17 cellular contexts compared by ENCODE assay signal in the genomic region with DNA sequence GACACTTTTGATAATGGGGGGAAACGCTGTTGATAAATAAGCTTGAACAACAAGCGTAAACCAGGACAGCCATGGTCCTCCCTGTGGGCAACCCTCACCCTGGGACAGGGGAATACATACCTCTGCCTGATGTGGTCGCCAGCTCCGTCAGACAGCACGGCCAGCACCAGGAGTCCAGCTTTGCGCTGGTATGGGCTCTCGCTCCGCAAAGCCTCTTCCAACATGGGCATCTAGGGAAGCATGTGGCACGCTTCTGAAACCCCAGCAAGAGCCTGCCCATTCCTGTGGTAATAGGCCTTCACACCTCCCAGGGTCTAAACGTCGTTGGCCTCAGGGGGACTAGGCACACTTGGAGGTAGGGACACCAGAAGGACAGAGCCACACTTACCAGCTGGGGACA. TPM values are rescaled to one million over a fixed set of nuclear protein-coding genes. Genes with fewer than 3 reads are reported as not detected.
A peak's percentile ranks its signal among the peaks of the same experiment; 100 is the strongest.
DNase-seq lines count a peak whose midpoint lies in the region; ATAC-seq and TF ChIP-seq lines count a peak whose summit lies in the region.
"Had no signal": no experiment of that assay in that cellular context is flagged by ENCODE, and none has a peak within 500 bp of the region (broad histone marks: within the 10 kb centered on the region; RNA-seq: fewer than 3 reads in every experiment).

No MANE protein-coding gene starts in this region.

- no peak overlapping the region for H4K8ac ChIP-seq in IMR-90 (ENCODE audit: low read depth in 2 of 2, low read length in 2 of 2)

- no peak for DNase-seq in activated naive CD8-positive, alpha-beta T cell treated with anti-CD3 and anti-CD28 coated beads for 36 hours
- no peak for DNase-seq in activated naive CD8-positive, alpha-beta T cell treated with anti-CD3 and anti-CD28 coated beads, Interleukin-2, amount 50 U/mL, for 24 hours
- DNase-seq in IMR-90 (no peak), upper lobe of right lung (no peak)
- DNase-seq in stimulated activated effector memory CD8-positive, alpha-beta T cell treated with anti-CD3 and anti-CD28 coated beads, Interleukin-12 subunit alpha, Interleukin-12 subunit beta, amount 100 ng/mL, for 72 hours (ENCODE audit: low spot score in 2 of 2) = no peak
- DNase-seq: ACHN; Calu3; CD4-positive, CD25-positive, alpha-beta regulatory T cell; DMS 273 treated with DMSO at 0.1 percent for 48 hours; HCEC 1CT; HFFc6 had no signal

- H3K14ac ChIP-seq in IMR-90 (replicated peaks; ENCODE audit: low read depth, low read length) = no peak overlapping the region

- H3K27me3 Mint-ChIP-seq in activated naive CD8-positive, alpha-beta T cell treated with anti-CD3 and anti-CD28 coated beads for 36 hours = no peaks in the 10 kb centered on the region
- no peaks in the 10 kb centered on the region for H3K27me3 Mint-ChIP-seq in activated naive CD8-positive, alpha-beta T cell treated with anti-CD3 and anti-CD28 coated beads, Interleukin-2, amount 50 U/mL, for 24 hours
- no peaks in the 10 kb centered on the region for H3K27me3 Mint-ChIP-seq in nephron (ENCODE audit: low read depth)

- peak overlapping the region; percentile 59 for H2AK9ac ChIP-seq in IMR-90 (replicated peaks; ENCODE audit: low read depth, low read length, poor library complexity)

- 40% methylated on average over 1 of the region's 11 CpGs; no CpG with 5 or more reads in 1 of the 2 experiments for WGBS in IMR-90 (ENCODE audit: extremely low coverage in 2 of 2, insufficient read length in 1 of 2), 2 experiments

- no peak overlapping the region for H3K4me3 Mint-ChIP-seq in activated naive CD8-positive, alpha-beta T cell treated with anti-CD3 and anti-CD28 coated beads for 36 hours
- H3K4me3 Mint-ChIP-seq in activated naive CD8-positive, alpha-beta T cell treated with anti-CD3 and anti-CD28 coated beads, Interleukin-2, amount 50 U/mL, for 24 hours = no peak overlapping the region
- H3K4me3 Mint-ChIP-seq in nephron = peak overlapping the region in 2 of 3 experiments; percentile 47 to 55
- no peak overlapping the region for H3K4me3 Mint-ChIP-seq in stimulated activated effector memory CD8-positive, alpha-beta T cell treated with anti-CD3 and anti-CD28 coated beads, Interleukin-12 subunit alpha, Interleukin-12 subunit beta, amount 100 ng/mL, for 72 hours
- H3K4me3 Mint-ChIP-seq: HFFc6 had no signal

- peaks cover 20% of the 10 kb centered on the region for H3K36me3 Mint-ChIP-seq in activated naive CD8-positive, alpha-beta T cell treated with anti-CD3 and anti-CD28 coated beads for 36 hours
- H3K36me3 Mint-ChIP-seq in activated naive CD8-positive, alpha-beta T cell treated with anti-CD3 and anti-CD28 coated beads, Interleukin-2, amount 50 U/mL, for 24 hours (ENCODE audit: low read depth) = peaks cover 43% of the 10 kb centered on the region
- peaks cover 29% of the 10 kb centered on the region for H3K36me3 Mint-ChIP-seq in nephron (ENCODE audit: low read depth)
- H3K36me3 Mint-ChIP-seq in stimulated activated effector memory CD8-positive, alpha-beta T cell treated with anti-CD3 and anti-CD28 coated beads, Interleukin-12 subunit alpha, Interleukin-12 subunit beta, amount 100 ng/mL, for 72 hours = peaks cover 79% of the 10 kb centered on the region

- H4K91ac ChIP-seq in IMR-90 (ENCODE audit: insufficient read depth, low read depth, low read length) = no peak overlapping the region

- no peak for ATAC-seq in activated naive CD8-positive, alpha-beta T cell treated with anti-CD3 and anti-CD28 coated beads, Interleukin-2, amount 50 U/mL, for 24 hours
- ATAC-seq in IMR-90 (ENCODE audit: low read depth) = no peak
- no peak for ATAC-seq in stimulated activated effector memory CD8-positive, alpha-beta T cell treated with anti-CD3 and anti-CD28 coated beads, Interleukin-12 subunit alpha, Interleukin-12 subunit beta, amount 100 ng/mL, for 72 hours
- ATAC-seq in upper lobe of right lung = no peak
- no peak for ATAC-seq in HG03139 (IDR thresholded peaks at IDR 0.05; ENCODE audit: unreplicated experiment)

- dilution Hi-C loops in IMR-90 (cut with HindIII; ENCODE audit: low sequenced_read_pairs, unreplicated experiment) = no loop called here

- no peak overlapping the region for H3K27ac ChIP-seq in IMR-90 (ENCODE audit: insufficient read depth, low read length)
- H3K27ac ChIP-seq in upper lobe of right lung = no peak overlapping the region
- H3K27ac ChIP-seq: BLaER1 treated with 17β-estradiol and CSF1 and Interleukin-3, amounts not matched to agents 10 nM and 100 nM had no signal

- no TSS peak for BruUV-seq in IMR-90 (replicated peaks; lab: Mats Ljungman, UMichigan)

- H3K4me2 ChIP-seq in IMR-90 (ENCODE audit: low read depth, low read length) = no peak overlapping the region
- H3K4me2 ChIP-seq: BLaER1 treated with 17β-estradiol and CSF1 and Interleukin-3, amounts not matched to agents 10 nM and 100 nM had no signal

- no peak overlapping the region for H3K56ac ChIP-seq in IMR-90 (ENCODE audit: extremely low read depth, insufficient read depth, low read length)

- no peak for TF ChIP-seq CTCF in IMR-90 (conservative IDR thresholded peaks at IDR 0.05; ENCODE audit: low read depth, low read length)
- TF ChIP-seq CTCF in nephron (IDR thresholded peaks at IDR 0.05; ENCODE audit: unreplicated experiment in 3 of 3) = no peak
- no peak for TF ChIP-seq CTCF in upper lobe of right lung (IDR thresholded peaks at IDR 0.05)

- H2AFZ ChIP-seq in IMR-90 (replicated peaks; ENCODE audit: low read length, poor library complexity) = no peak overlapping the region

- H3K4ac ChIP-seq in IMR-90 (ENCODE audit: low read depth, low read length) = no peak overlapping the region

- no peak overlapping the region for H2BK5ac ChIP-seq in IMR-90 (ENCODE audit: low read depth, low read length, poor library complexity, severe bottlenecking)

- no peak overlapping the region for H3K23ac ChIP-seq in IMR-90 (ENCODE audit: low read depth, low read length)

- no peak overlapping the region for H3K9ac ChIP-seq in IMR-90 (ENCODE audit: low read depth, low read length)

- no peaks in the 10 kb centered on the region for H4K20me1 ChIP-seq in IMR-90 (ENCODE audit: insufficient read depth, low read length)

- peaks cover 61% of the 10 kb centered on the region for H3K36me3 ChIP-seq in IMR-90 (ENCODE audit: control insufficient read depth, insufficient read depth, low read length)
- H3K36me3 ChIP-seq in upper lobe of right lung = peaks cover 59% of the 10 kb centered on the region

- no peak overlapping the region for H4K5ac ChIP-seq in IMR-90 (ENCODE audit: low read depth, low read length)

- H2AK5ac ChIP-seq in IMR-90 (ENCODE audit: low read depth, low read length) = no peak overlapping the region

- H3K4me1 Mint-ChIP-seq in activated naive CD8-positive, alpha-beta T cell treated with anti-CD3 and anti-CD28 coated beads for 36 hours = peaks cover 25% of the 10 kb centered on the region
- H3K4me1 Mint-ChIP-seq in activated naive CD8-positive, alpha-beta T cell treated with anti-CD3 and anti-CD28 coated beads, Interleukin-2, amount 50 U/mL, for 24 hours = peaks cover 16% of the 10 kb centered on the region
- H3K4me1 Mint-ChIP-seq in nephron = peaks cover 29% of the 10 kb centered on the region
- peaks cover 42% of the 10 kb centered on the region for H3K4me1 Mint-ChIP-seq in stimulated activated effector memory CD8-positive, alpha-beta T cell treated with anti-CD3 and anti-CD28 coated beads, Interleukin-12 subunit alpha, Interleukin-12 subunit beta, amount 100 ng/mL, for 72 hours

- TF ChIP-seq RAD21 in IMR-90 (IDR thresholded peaks at IDR 0.05; ENCODE audit: low read length) = no peak

- H2BK120ac ChIP-seq in IMR-90 (ENCODE audit: low read depth, low read length) = no peak overlapping the region

- CTCF ChIA-PET in IMR-90 (lab: Yijun Ruan, JAX) = no interaction called here

- in situ Hi-C loops in IMR-90 (cut with MboI; ENCODE audit: low sequenced_read_pairs) = no loop called here

- H3K9me1 ChIP-seq in IMR-90 (ENCODE audit: insufficient read depth, low read length) = peaks cover 18% of the 10 kb centered on the region

- H2BK20ac ChIP-seq in IMR-90 (ENCODE audit: low read depth, low read length) = no peak overlapping the region

- no peak overlapping the region for H3K18ac ChIP-seq in IMR-90 (ENCODE audit: low read depth, low read length)

- TF ChIP-seq POLR2A in IMR-90 (IDR thresholded peaks at IDR 0.05; ENCODE audit: low read depth, low read length) = no peak

- POLR2A ChIA-PET in IMR-90 (lab: Charles Lee; ENCODE audit: unreplicated experiment) = interaction anchor here (1.0 kb wide), 1 partner anchor 10 kb away, joined by 3 read pairs; a partner anchor contains a TSS

- H3K9me3 Mint-ChIP-seq in activated naive CD8-positive, alpha-beta T cell treated with anti-CD3 and anti-CD28 coated beads for 36 hours = no peaks in the 10 kb centered on the region
- no peaks in the 10 kb centered on the region for H3K9me3 Mint-ChIP-seq in activated naive CD8-positive, alpha-beta T cell treated with anti-CD3 and anti-CD28 coated beads, Interleukin-2, amount 50 U/mL, for 24 hours
- no peaks in the 10 kb centered on the region for H3K9me3 Mint-ChIP-seq in nephron
- no peaks in the 10 kb centered on the region for H3K9me3 Mint-ChIP-seq in stimulated activated effector memory CD8-positive, alpha-beta T cell treated with anti-CD3 and anti-CD28 coated beads, Interleukin-12 subunit alpha, Interleukin-12 subunit beta, amount 100 ng/mL, for 72 hours
- H3K9me3 Mint-ChIP-seq: CD4-positive, CD25-positive, alpha-beta regulatory T cell; HFFc6 had no signal

- peak overlapping the region; percentile 50 for H3K27ac Mint-ChIP-seq in activated naive CD8-positive, alpha-beta T cell treated with anti-CD3 and anti-CD28 coated beads for 36 hours
- no peak overlapping the region for H3K27ac Mint-ChIP-seq in activated naive CD8-positive, alpha-beta T cell treated with anti-CD3 and anti-CD28 coated beads, Interleukin-2, amount 50 U/mL, for 24 hours
- H3K27ac Mint-ChIP-seq in nephron = no peak overlapping the region
- peak overlapping the region; percentile 64 for H3K27ac Mint-ChIP-seq in stimulated activated effector memory CD8-positive, alpha-beta T cell treated with anti-CD3 and anti-CD28 coated beads, Interleukin-12 subunit alpha, Interleukin-12 subunit beta, amount 100 ng/mL, for 72 hours
- H3K27ac Mint-ChIP-seq: HFFc6 had no signal

- H3K4me1 ChIP-seq in IMR-90 (ENCODE audit: control insufficient read depth, insufficient read depth, low read length) = peaks cover 4% of the 10 kb centered on the region
- peaks cover 17% of the 10 kb centered on the region for H3K4me1 ChIP-seq in upper lobe of right lung

- no peaks in the 10 kb centered on the region for H3K27me3 ChIP-seq in IMR-90 (ENCODE audit: control insufficient read depth, insufficient read depth, low read length)
- H3K27me3 ChIP-seq in upper lobe of right lung = no peaks in the 10 kb centered on the region
- H3K27me3 ChIP-seq: BLaER1 treated with 17β-estradiol and CSF1 and Interleukin-3, amounts not matched to agents 10 nM and 100 nM had no signal

- intact Hi-C loops in IMR-90 (cut with micrococcal nuclease) (no loop called here), upper lobe of right lung (cut with DNase I) (no loop called here)

- H3K79me1 ChIP-seq in IMR-90 (ENCODE audit: low read depth in 1 of 2, low read length in 2 of 2) = peaks cover 17 to 49% of the 10 kb centered on the region in 2 experiments

- no peak overlapping the region for H2BK15ac ChIP-seq in IMR-90 (ENCODE audit: low read depth, low read length)

- H3K4me3 ChIP-seq in IMR-90 (ENCODE audit: insufficient read depth, low read depth, low read length) (no peak overlapping the region), upper lobe of right lung (no peak overlapping the region)
- H3K4me3 ChIP-seq: BLaER1 treated with 17β-estradiol and CSF1 and Interleukin-3, amounts not matched to agents 10 nM and 100 nM had no signal

- H3K9me3 ChIP-seq in IMR-90 (ENCODE audit: control insufficient read depth, insufficient read depth, low read length) = no peaks in the 10 kb centered on the region
- no peaks in the 10 kb centered on the region for H3K9me3 ChIP-seq in upper lobe of right lung
- H3K9me3 ChIP-seq: BLaER1 treated with 17β-estradiol and CSF1 and Interleukin-3, amounts not matched to agents 10 nM and 100 nM had no signal

RNA-seq across cellular contexts. Expression of a gene that starts 2.9 kb away (rescaled TPM):
- 100 to 1,000 TPM; 152 to 161 TPM for total RNA-seq in activated naive CD8-positive, alpha-beta T cell treated with anti-CD3 and anti-CD28 coated beads for 36 hours
- total RNA-seq in IMR-90 (2012; rRNA removed) = 36.7 and 37.6 TPM in 2 replicates
- polyA plus RNA-seq in IMR-90 (2012; rRNA removed) = 39.4 and 39.9 TPM in 2 replicates
- polyA plus RNA-seq in IMR-90 (2012; cell fraction: cytosol; rRNA removed) = 30.6 and 33.6 TPM in 2 replicates
- polyA plus RNA-seq in IMR-90 (2012; cell fraction: nucleus; rRNA removed; ENCODE audit: low replicate concordance) = 54.9 and 139 TPM in 2 replicates
- total RNA-seq in upper lobe of right lung = 25.1 TPM

RNA-seq across cellular contexts. Expression of a gene that starts 9.5 kb away (rescaled TPM):
- total RNA-seq in activated naive CD8-positive, alpha-beta T cell treated with anti-CD3 and anti-CD28 coated beads for 36 hours = 10 to 100 TPM; 20.7 to 22.5 TPM
- total RNA-seq in IMR-90 (2012; rRNA removed) = 51.9 and 65.6 TPM in 2 replicates
- polyA plus RNA-seq in IMR-90 (2012; rRNA removed) = 40.4 and 40.9 TPM in 2 replicates
- 36.4 and 37.5 TPM in 2 replicates for polyA plus RNA-seq in IMR-90 (2012; cell fraction: cytosol; rRNA removed)
- polyA plus RNA-seq in IMR-90 (2012; cell fraction: nucleus; rRNA removed; ENCODE audit: low replicate concordance) = 22.1 and 26.5 TPM in 2 replicates
- 52.0 TPM for total RNA-seq in upper lobe of right lung

RNA-seq across cellular contexts. Expression of a gene that starts 13.9 kb away (rescaled TPM):
- total RNA-seq in activated naive CD8-positive, alpha-beta T cell treated with anti-CD3 and anti-CD28 coated beads for 36 hours = 10 to 100 TPM; 28.9 to 29.2 TPM
- total RNA-seq in IMR-90 (2012; rRNA removed) (0.36 and 0.56 TPM in 2 replicates), upper lobe of right lung (18.5 TPM)
- 3.5 and 3.6 TPM in 2 replicates for polyA plus RNA-seq in IMR-90 (2012; rRNA removed)
- polyA plus RNA-seq in IMR-90 (2012; cell fraction: cytosol; rRNA removed) = 1.1 and 2.2 TPM in 2 replicates
- 42.5 and 59.2 TPM in 2 replicates for polyA plus RNA-seq in IMR-90 (2012; cell fraction: nucleus; rRNA removed; ENCODE audit: low replicate concordance)
- total RNA-seq: A172, Daoy had no signal

RNA-seq across cellular contexts. Expression of a gene that starts 19.8 kb away (rescaled TPM):
- total RNA-seq in activated naive CD8-positive, alpha-beta T cell treated with anti-CD3 and anti-CD28 coated beads for 36 hours = not detected
- under 0.01 TPM in 1 of 2 replicates, not detected in the other for total RNA-seq in IMR-90 (2012; rRNA removed)
- polyA plus RNA-seq in IMR-90 (2012; rRNA removed) = 0.07 TPM in 1 of 2 replicates, not detected in the other
- polyA plus RNA-seq in IMR-90 (2012; cell fraction: cytosol; rRNA removed) = not detected in 2 replicates
- 0.05 and 0.07 TPM in 2 replicates for polyA plus RNA-seq in IMR-90 (2012; cell fraction: nucleus; rRNA removed; ENCODE audit: low replicate concordance)
- not detected for total RNA-seq in upper lobe of right lung
- total RNA-seq: A172, Daoy, H4 had no signal

RNA-seq across cellular contexts. Expression of a gene that starts 24.7 kb away (rescaled TPM):
- 100 to 1,000 TPM; 133 to 136 TPM for total RNA-seq in activated naive CD8-positive, alpha-beta T cell treated with anti-CD3 and anti-CD28 coated beads for 36 hours
- total RNA-seq in IMR-90 (2012; rRNA removed) (29.7 and 34.6 TPM in 2 replicates), upper lobe of right lung (123 TPM)
- 23.2 and 25.6 TPM in 2 replicates for polyA plus RNA-seq in IMR-90 (2012; rRNA removed)
- 12.2 and 15.5 TPM in 2 replicates for polyA plus RNA-seq in IMR-90 (2012; cell fraction: cytosol; rRNA removed)
- polyA plus RNA-seq in IMR-90 (2012; cell fraction: nucleus; rRNA removed; ENCODE audit: low replicate concordance) = 67.1 and 86.7 TPM in 2 replicates

Comparison
In these comparisons a context has a peak if more than half of its experiments do, and no peak if none do; other contexts are left out.
1. H3K27ac Mint-ChIP-seq: peak in activated naive CD8-positive, alpha-beta T cell treated with anti-CD3 and anti-CD28 coated beads for 36 hours (single experiment) and stimulated activated effector memory CD8-positive, alpha-beta T cell treated with anti-CD3 and anti-CD28 coated beads, Interleukin-12 subunit alpha, Interleukin-12 subunit beta, amount 100 ng/mL, for 72 hours (single experiment); none in activated naive CD8-positive, alpha-beta T cell treated with anti-CD3 and anti-CD28 coated beads, Interleukin-2, amount 50 U/mL, for 24 hours (single experiment) and nephron (0 of 3).
2. H3K4me3 Mint-ChIP-seq: peak in nephron (2 of 3); none in activated naive CD8-positive, alpha-beta T cell treated with anti-CD3 and anti-CD28 coated beads for 36 hours (single experiment), activated naive CD8-positive, alpha-beta T cell treated with anti-CD3 and anti-CD28 coated beads, Interleukin-2, amount 50 U/mL, for 24 hours (single experiment) and stimulated activated effector memory CD8-positive, alpha-beta T cell treated with anti-CD3 and anti-CD28 coated beads, Interleukin-12 subunit alpha, Interleukin-12 subunit beta, amount 100 ng/mL, for 72 hours (single experiment).
3. RNA of a gene that starts 13.9 kb away (total RNA-seq): 28.9 to 29.2 TPM in activated naive CD8-positive, alpha-beta T cell treated with anti-CD3 and anti-CD28 coated beads for 36 hours and 18.5 TPM in upper lobe of right lung (single experiment); 0.36 to 0.56 TPM in IMR-90; every median in the first group is over 10 times any median in the second.